ENCODE assay signal across 8 cellular contexts in the genomic region with DNA sequence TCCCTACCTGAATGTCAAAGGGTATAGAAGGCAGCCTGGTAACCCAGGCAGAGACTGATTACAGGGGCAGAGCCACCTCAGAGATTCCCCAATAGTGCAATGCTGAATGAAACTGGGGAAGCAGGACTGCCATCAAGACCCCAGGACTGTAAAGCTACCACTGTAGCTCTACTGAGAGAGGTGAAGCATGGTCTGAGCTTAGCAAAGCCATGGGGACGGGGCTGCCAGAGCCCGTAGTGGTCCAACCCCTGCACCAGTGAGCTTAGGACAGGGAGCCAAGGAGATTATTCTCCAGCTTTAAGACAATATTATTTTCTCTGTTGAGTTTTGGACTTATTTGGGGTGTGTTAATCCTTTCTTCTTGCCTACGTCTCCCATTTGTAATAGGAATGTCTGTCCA.
"Had no signal": no experiment of that assay in that cellular context is flagged by ENCODE, and none has a peak within 500 bp of the region (broad histone marks: within the 10 kb centered on the region; RNA-seq: fewer than 3 reads in every experiment).

No MANE protein-coding gene starts in this region.

- DNase-seq: GM23248, GOT3, H7, H9, HCEC 1CT, HFFc6 had no signal

- H3K27ac Mint-ChIP-seq: GM23338, H9, HFFc6 had no signal

- ATAC-seq: GM23338, HCT116 had no signal

- H3K4me3 Mint-ChIP-seq: GM23338, H9, HFFc6 had no signal

- H3K4me1 Mint-ChIP-seq: GM23338, H9 had no signal
